ENCODE assay signal across 2 cellular contexts in the genomic region with DNA sequence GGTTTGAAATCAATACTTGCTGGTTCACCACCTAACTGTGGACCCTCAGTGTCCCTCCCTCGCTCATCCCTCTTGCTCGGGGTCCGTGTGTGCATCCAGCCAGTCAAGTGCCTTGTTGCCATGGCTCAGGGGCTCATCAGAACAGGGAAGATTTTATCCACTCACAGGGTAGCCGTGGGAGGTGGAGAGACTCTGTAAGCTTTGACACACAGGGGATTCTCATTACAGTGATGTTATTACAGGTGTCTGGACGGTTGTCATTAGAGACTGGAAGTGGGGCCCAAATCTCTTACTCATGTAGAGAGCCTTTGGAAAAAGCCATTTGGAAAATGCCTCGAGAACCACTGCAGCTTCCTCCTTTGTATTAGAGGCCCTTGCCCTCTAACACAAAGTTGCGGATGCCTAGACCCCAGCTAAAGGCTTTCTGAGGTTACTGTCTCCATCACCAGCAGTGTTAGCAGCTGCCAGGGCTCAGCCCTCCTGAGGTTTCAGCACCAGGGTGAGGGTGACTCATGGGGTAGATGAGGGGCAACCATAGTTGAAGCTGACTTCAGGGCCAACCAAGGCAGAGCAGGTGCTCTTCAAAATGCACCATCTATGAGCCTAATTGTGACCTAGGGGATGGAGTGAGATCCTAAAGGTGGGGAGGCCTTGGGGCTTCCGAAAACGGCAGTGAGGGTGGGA.
A peak's percentile ranks its signal among the peaks of the same experiment; 100 is the strongest.
TF ChIP-seq lines count a peak whose summit lies in the region.

No MANE protein-coding gene starts in this region.

TF ChIP-seq in H1, 55 proteins besides CTCF, POLR2A, EP300 and RAD21 (continues in another document):
- TF ChIP-seq HDAC6 (IDR thresholded peaks at IDR 0.05; ENCODE audit: low read depth, low read length), result no peak
- no peak for TF ChIP-seq CBX5 (IDR thresholded peaks at IDR 0.05; ENCODE audit: low read depth, low read length)
- TF ChIP-seq, protein P1, sequence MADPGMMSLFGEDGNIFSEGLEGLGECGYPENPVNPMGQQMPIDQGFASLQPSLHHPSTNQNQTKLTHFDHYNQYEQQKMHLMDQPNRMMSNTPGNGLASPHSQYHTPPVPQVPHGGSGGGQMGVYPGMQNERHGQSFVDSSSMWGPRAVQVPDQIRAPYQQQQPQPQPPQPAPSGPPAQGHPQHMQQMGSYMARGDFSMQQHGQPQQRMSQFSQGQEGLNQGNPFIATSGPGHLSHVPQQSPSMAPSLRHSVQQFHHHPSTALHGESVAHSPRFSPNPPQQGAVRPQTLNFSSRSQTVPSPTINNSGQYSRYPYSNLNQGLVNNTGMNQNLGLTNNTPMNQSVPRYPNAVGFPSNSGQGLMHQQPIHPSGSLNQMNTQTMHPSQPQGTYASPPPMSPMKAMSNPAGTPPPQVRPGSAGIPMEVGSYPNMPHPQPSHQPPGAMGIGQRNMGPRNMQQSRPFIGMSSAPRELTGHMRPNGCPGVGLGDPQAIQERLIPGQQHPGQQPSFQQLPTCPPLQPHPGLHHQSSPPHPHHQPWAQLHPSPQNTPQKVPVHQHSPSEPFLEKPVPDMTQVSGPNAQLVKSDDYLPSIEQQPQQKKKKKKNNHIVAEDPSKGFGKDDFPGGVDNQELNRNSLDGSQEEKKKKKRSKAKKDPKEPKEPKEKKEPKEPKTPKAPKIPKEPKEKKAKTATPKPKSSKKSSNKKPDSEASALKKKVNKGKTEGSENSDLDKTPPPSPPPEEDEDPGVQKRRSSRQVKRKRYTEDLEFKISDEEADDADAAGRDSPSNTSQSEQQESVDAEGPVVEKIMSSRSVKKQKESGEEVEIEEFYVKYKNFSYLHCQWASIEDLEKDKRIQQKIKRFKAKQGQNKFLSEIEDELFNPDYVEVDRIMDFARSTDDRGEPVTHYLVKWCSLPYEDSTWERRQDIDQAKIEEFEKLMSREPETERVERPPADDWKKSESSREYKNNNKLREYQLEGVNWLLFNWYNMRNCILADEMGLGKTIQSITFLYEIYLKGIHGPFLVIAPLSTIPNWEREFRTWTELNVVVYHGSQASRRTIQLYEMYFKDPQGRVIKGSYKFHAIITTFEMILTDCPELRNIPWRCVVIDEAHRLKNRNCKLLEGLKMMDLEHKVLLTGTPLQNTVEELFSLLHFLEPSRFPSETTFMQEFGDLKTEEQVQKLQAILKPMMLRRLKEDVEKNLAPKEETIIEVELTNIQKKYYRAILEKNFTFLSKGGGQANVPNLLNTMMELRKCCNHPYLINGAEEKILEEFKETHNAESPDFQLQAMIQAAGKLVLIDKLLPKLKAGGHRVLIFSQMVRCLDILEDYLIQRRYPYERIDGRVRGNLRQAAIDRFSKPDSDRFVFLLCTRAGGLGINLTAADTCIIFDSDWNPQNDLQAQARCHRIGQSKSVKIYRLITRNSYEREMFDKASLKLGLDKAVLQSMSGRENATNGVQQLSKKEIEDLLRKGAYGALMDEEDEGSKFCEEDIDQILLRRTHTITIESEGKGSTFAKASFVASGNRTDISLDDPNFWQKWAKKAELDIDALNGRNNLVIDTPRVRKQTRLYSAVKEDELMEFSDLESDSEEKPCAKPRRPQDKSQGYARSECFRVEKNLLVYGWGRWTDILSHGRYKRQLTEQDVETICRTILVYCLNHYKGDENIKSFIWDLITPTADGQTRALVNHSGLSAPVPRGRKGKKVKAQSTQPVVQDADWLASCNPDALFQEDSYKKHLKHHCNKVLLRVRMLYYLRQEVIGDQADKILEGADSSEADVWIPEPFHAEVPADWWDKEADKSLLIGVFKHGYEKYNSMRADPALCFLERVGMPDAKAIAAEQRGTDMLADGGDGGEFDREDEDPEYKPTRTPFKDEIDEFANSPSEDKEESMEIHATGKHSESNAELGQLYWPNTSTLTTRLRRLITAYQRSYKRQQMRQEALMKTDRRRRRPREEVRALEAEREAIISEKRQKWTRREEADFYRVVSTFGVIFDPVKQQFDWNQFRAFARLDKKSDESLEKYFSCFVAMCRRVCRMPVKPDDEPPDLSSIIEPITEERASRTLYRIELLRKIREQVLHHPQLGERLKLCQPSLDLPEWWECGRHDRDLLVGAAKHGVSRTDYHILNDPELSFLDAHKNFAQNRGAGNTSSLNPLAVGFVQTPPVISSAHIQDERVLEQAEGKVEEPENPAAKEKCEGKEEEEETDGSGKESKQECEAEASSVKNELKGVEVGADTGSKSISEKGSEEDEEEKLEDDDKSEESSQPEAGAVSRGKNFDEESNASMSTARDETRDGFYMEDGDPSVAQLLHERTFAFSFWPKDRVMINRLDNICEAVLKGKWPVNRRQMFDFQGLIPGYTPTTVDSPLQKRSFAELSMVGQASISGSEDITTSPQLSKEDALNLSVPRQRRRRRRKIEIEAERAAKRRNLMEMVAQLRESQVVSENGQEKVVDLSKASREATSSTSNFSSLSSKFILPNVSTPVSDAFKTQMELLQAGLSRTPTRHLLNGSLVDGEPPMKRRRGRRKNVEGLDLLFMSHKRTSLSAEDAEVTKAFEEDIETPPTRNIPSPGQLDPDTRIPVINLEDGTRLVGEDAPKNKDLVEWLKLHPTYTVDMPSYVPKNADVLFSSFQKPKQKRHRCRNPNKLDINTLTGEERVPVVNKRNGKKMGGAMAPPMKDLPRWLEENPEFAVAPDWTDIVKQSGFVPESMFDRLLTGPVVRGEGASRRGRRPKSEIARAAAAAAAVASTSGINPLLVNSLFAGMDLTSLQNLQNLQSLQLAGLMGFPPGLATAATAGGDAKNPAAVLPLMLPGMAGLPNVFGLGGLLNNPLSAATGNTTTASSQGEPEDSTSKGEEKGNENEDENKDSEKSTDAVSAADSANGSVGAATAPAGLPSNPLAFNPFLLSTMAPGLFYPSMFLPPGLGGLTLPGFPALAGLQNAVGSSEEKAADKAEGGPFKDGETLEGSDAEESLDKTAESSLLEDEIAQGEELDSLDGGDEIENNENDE (IDR thresholded peaks at IDR 0.05; ENCODE audit: insufficient replicate concordance, low read length), result no peak
- no peak for TF ChIP-seq BACH1 (IDR thresholded peaks at IDR 0.05; ENCODE audit: low read length)
- TF ChIP-seq USF2 (IDR thresholded peaks at IDR 0.05; ENCODE audit: low read length), result no peak
- no peak for TF ChIP-seq ZNF274 (IDR thresholded peaks at IDR 0.05; ENCODE audit: borderline replicate concordance, extremely low read depth, low read length)
- TF ChIP-seq TAF1 (IDR thresholded peaks at IDR 0.05; ENCODE audit: low read depth, low read length), result no peak
- TF ChIP-seq SIX5 (IDR thresholded peaks at IDR 0.05; ENCODE audit: low read depth, low read length), result no peak
- TF ChIP-seq SRF (IDR thresholded peaks at IDR 0.05; ENCODE audit: low read depth, low read length), result no peak
- no peak for TF ChIP-seq KDM1A (IDR thresholded peaks at IDR 0.05; ENCODE audit: borderline replicate concordance, low read length)
- TF ChIP-seq, protein P2, sequence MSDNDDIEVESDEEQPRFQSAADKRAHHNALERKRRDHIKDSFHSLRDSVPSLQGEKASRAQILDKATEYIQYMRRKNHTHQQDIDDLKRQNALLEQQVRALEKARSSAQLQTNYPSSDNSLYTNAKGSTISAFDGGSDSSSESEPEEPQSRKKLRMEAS (IDR thresholded peaks at IDR 0.05), result no peak
- no peak for TF ChIP-seq SIN3A (conservative IDR thresholded peaks at IDR 0.05 in 1 of 2, IDR thresholded peaks at IDR 0.05 in 1 of 2; ENCODE audit: low read depth in 1 of 2, low read length in 2 of 2)
- TF ChIP-seq RBBP5 (IDR thresholded peaks at IDR 0.05; ENCODE audit: borderline replicate concordance, low read depth, low read length), result no peak
- TF ChIP-seq CREB1 (IDR thresholded peaks at IDR 0.05), result no peak

TF ChIP-seq in neural cell, 6 proteins besides CTCF, POLR2A, EP300 and RAD21:
- TF ChIP-seq MXI1 (conservative IDR thresholded peaks at IDR 0.05; ENCODE audit: poor library complexity, severe bottlenecking) (no peak), SMC3 (conservative IDR thresholded peaks at IDR 0.05; ENCODE audit: poor library complexity) (no peak), TAF1 (IDR thresholded peaks at IDR 0.05; ENCODE audit: low read depth) (no peak), EZH2 (IDR thresholded peaks at IDR 0.05; ENCODE audit: borderline replicate concordance, insufficient read depth, low read length, poor library complexity, severe bottlenecking) (no peak), POLR2AphosphoS5 (IDR thresholded peaks at IDR 0.05) (no peak)
- TF ChIP-seq, protein P3, sequence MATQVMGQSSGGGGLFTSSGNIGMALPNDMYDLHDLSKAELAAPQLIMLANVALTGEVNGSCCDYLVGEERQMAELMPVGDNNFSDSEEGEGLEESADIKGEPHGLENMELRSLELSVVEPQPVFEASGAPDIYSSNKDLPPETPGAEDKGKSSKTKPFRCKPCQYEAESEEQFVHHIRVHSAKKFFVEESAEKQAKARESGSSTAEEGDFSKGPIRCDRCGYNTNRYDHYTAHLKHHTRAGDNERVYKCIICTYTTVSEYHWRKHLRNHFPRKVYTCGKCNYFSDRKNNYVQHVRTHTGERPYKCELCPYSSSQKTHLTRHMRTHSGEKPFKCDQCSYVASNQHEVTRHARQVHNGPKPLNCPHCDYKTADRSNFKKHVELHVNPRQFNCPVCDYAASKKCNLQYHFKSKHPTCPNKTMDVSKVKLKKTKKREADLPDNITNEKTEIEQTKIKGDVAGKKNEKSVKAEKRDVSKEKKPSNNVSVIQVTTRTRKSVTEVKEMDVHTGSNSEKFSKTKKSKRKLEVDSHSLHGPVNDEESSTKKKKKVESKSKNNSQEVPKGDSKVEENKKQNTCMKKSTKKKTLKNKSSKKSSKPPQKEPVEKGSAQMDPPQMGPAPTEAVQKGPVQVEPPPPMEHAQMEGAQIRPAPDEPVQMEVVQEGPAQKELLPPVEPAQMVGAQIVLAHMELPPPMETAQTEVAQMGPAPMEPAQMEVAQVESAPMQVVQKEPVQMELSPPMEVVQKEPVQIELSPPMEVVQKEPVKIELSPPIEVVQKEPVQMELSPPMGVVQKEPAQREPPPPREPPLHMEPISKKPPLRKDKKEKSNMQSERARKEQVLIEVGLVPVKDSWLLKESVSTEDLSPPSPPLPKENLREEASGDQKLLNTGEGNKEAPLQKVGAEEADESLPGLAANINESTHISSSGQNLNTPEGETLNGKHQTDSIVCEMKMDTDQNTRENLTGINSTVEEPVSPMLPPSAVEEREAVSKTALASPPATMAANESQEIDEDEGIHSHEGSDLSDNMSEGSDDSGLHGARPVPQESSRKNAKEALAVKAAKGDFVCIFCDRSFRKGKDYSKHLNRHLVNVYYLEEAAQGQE (IDR thresholded peaks at IDR 0.05; ENCODE audit: borderline replicate concordance), result peak; percentile 48
